In the genomic region with DNA sequence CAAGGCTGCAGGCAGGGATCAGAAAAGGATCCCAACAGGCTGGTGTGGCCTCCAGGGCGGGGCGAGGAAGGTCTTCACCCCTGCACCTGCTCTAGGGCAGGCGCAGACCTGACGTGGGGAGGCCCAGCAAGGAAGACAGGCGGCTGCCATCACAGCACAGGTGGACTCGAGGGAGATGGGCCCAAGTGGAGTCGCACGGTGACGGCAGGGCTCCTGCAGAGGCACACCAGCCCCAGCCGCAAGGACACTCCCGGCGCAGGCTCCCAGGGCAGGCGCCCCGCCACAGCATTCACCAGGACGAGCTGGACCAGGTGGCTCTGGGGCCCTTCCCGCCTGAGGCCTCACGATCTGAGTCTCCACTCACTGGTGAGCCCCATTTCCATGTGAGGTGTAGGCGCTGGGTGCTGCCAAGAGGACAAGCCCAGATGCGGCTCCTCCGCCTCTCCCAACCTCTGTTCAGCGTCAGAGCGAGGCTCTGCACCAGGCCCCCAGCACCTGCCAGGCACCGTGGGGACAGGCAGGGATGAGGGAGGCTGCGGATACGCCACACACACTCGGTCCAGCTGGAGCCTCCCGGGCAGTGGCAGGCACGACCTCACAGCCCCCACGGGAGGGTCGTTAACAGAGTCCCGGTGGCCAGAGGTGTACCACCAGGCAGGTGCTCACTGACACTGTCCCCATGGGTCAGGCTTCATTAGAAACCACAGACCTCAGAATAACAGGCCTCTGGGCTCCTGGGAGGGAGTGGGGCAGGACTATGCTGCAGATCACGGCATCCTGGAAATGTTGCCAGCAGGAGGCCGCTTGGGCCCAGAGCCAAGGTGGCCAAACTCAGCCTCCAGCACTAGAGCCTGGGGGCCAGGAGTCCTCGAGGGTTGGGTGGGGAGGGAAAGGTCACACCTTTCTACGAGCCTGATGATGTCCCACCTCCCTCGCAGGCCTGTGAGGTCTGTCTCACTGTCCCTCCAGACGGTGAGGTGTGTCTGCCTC, we compare ENCODE assay signal across 1 cellular context.
TF ChIP-seq lines count a peak whose summit lies in the region.

No MANE protein-coding gene starts in this region.

TF ChIP-seq in GM23338, 12 proteins besides CTCF, POLR2A, EP300 and RAD21 (continued from another document):
- TF ChIP-seq, protein P1, sequence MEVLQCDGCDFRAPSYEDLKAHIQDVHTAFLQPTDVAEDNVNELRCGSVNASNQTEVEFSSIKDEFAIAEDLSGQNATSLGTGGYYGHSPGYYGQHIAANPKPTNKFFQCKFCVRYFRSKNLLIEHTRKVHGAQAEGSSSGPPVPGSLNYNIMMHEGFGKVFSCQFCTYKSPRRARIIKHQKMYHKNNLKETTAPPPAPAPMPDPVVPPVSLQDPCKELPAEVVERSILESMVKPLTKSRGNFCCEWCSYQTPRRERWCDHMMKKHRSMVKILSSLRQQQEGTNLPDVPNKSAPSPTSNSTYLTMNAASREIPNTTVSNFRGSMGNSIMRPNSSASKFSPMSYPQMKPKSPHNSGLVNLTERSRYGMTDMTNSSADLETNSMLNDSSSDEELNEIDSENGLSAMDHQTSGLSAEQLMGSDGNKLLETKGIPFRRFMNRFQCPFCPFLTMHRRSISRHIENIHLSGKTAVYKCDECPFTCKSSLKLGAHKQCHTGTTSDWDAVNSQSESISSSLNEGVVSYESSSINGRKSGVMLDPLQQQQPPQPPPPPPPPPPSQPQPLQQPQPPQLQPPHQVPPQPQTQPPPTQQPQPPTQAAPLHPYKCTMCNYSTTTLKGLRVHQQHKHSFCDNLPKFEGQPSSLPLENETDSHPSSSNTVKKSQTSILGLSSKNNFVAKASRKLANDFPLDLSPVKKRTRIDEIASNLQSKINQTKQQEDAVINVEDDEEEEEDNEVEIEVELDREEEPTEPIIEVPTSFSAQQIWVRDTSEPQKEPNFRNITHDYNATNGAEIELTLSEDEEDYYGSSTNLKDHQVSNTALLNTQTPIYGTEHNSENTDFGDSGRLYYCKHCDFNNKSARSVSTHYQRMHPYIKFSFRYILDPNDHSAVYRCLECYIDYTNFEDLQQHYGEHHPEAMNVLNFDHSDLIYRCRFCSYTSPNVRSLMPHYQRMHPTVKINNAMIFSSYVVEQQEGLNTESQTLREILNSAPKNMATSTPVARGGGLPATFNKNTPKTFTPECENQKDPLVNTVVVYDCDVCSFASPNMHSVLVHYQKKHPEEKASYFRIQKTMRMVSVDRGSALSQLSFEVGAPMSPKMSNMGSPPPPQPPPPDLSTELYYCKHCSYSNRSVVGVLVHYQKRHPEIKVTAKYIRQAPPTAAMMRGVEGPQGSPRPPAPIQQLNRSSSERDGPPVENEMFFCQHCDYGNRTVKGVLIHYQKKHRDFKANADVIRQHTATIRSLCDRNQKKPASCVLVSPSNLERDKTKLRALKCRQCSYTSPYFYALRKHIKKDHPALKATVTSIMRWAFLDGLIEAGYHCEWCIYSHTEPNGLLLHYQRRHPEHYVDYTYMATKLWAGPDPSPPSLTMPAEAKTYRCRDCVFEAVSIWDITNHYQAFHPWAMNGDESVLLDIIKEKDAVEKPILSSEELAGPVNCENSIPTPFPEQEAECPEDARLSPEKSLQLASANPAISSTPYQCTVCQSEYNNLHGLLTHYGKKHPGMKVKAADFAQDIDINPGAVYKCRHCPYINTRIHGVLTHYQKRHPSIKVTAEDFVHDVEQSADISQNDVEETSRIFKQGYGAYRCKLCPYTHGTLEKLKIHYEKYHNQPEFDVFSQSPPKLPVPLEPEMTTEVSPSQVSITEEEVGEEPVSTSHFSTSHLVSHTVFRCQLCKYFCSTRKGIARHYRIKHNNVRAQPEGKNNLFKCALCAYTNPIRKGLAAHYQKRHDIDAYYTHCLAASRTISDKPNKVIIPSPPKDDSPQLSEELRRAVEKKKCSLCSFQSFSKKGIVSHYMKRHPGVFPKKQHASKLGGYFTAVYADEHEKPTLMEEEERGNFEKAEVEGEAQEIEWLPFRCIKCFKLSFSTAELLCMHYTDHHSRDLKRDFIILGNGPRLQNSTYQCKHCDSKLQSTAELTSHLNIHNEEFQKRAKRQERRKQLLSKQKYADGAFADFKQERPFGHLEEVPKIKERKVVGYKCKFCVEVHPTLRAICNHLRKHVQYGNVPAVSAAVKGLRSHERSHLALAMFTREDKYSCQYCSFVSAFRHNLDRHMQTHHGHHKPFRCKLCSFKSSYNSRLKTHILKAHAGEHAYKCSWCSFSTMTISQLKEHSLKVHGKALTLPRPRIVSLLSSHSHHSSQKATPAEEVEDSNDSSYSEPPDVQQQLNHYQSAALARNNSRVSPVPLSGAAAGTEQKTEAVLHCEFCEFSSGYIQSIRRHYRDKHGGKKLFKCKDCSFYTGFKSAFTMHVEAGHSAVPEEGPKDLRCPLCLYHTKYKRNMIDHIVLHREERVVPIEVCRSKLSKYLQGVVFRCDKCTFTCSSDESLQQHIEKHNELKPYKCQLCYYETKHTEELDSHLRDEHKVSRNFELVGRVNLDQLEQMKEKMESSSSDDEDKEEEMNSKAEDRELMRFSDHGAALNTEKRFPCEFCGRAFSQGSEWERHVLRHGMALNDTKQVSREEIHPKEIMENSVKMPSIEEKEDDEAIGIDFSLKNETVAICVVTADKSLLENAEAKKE (CRISPR knock-in tag; IDR thresholded peaks at IDR 0.05) = no peak
- no peak for TF ChIP-seq ZNF331 (CRISPR knock-in tag; IDR thresholded peaks at IDR 0.05; ENCODE audit: low read depth)
- TF ChIP-seq, protein P2, sequence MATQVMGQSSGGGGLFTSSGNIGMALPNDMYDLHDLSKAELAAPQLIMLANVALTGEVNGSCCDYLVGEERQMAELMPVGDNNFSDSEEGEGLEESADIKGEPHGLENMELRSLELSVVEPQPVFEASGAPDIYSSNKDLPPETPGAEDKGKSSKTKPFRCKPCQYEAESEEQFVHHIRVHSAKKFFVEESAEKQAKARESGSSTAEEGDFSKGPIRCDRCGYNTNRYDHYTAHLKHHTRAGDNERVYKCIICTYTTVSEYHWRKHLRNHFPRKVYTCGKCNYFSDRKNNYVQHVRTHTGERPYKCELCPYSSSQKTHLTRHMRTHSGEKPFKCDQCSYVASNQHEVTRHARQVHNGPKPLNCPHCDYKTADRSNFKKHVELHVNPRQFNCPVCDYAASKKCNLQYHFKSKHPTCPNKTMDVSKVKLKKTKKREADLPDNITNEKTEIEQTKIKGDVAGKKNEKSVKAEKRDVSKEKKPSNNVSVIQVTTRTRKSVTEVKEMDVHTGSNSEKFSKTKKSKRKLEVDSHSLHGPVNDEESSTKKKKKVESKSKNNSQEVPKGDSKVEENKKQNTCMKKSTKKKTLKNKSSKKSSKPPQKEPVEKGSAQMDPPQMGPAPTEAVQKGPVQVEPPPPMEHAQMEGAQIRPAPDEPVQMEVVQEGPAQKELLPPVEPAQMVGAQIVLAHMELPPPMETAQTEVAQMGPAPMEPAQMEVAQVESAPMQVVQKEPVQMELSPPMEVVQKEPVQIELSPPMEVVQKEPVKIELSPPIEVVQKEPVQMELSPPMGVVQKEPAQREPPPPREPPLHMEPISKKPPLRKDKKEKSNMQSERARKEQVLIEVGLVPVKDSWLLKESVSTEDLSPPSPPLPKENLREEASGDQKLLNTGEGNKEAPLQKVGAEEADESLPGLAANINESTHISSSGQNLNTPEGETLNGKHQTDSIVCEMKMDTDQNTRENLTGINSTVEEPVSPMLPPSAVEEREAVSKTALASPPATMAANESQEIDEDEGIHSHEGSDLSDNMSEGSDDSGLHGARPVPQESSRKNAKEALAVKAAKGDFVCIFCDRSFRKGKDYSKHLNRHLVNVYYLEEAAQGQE (IDR thresholded peaks at IDR 0.05; ENCODE audit: unreplicated experiment) = no peak
- TF ChIP-seq NANOG (IDR thresholded peaks at IDR 0.05; ENCODE audit: borderline replicate concordance) = no peak
- no peak for TF ChIP-seq EZH2phosphoT487 (IDR thresholded peaks at IDR 0.05; ENCODE audit: unreplicated experiment)
- TF ChIP-seq JUNB (IDR thresholded peaks at IDR 0.05; ENCODE audit: unreplicated experiment) = no peak
- no peak for TF ChIP-seq ETS1 (IDR thresholded peaks at IDR 0.05)
- TF ChIP-seq CREB1 (CRISPR knock-in tag; IDR thresholded peaks at IDR 0.05; ENCODE audit: low read depth) = no peak
- no peak for TF ChIP-seq POLR2AphosphoS5 (IDR thresholded peaks at IDR 0.05; ENCODE audit: low read depth)
- no peak for TF ChIP-seq EZH2 (IDR thresholded peaks at IDR 0.05; ENCODE audit: low read depth, unreplicated experiment)
- TF ChIP-seq ZNF114 (CRISPR knock-in tag; IDR thresholded peaks at IDR 0.05) = no peak
